1 cellular context compared by ENCODE assay signal in genomic region chr13:26998265-26998664, GRCh38.
TF ChIP-seq lines count a peak whose summit lies in the region.

No MANE protein-coding gene starts in this region.

TF ChIP-seq in GM12878, 131 proteins besides CTCF, POLR2A, EP300 and RAD21 (continued from another document):
- TF ChIP-seq SPI1 (IDR thresholded peaks at IDR 0.05; ENCODE audit: borderline replicate concordance, insufficient read depth, low read depth, low read length) (peak; percentile 61; the same call in 1 of the 2 replicates), ZNF207 (IDR thresholded peaks at IDR 0.05; ENCODE audit: borderline replicate concordance) (no peak), HDAC2 (IDR thresholded peaks at IDR 0.05) (no peak)
